Comparison of ENCODE assay signal across 9 cellular contexts in genomic region chr4:95129708-95130343, GRCh38.
DNase-seq lines count a peak whose midpoint lies in the region; ATAC-seq, FAIRE-seq and TF ChIP-seq lines count a peak whose summit lies in the region.
"Had no signal": no experiment of that assay in that cellular context is flagged by ENCODE, and none has a peak within 500 bp of the region (broad histone marks: within the 10 kb centered on the region; RNA-seq: fewer than 3 reads in every experiment).

No MANE protein-coding gene starts in this region.

- TF ChIP-seq CTCF in HFF-Myc (IDR thresholded peaks at IDR 0.05; ENCODE audit: low read depth, low read length, missing control alignments): no peak

- H3K4me3 ChIP-seq in HFF-Myc (replicated peaks; ENCODE audit: low read depth, low read length): no peak overlapping the region
- peak overlapping the region; percentile 60 for H3K4me3 ChIP-seq in SK-N-MC

- H3K9ac ChIP-seq in SK-N-MC (ENCODE audit: insufficient read length): peak overlapping the region; percentile 61

- ATAC-seq in stimulated activated naive CD8-positive, alpha-beta T cell treated with anti-CD3 and anti-CD28 coated beads, Interleukin-15, Interleukin-2, amounts not matched to agents 100 U/mL and 50 U/mL, for 24 hours: peak; percentile 23
- ATAC-seq in HG03521 (IDR thresholded peaks at IDR 0.05; ENCODE audit: unreplicated experiment) (no peak), GM18867 (IDR thresholded peaks at IDR 0.05; ENCODE audit: unreplicated experiment) (no peak)

- no peak for FAIRE-seq in GM12891 (lab: Jason Lieb, UNC)

- peak overlapping the region; percentile 98 for H3K27ac ChIP-seq in SK-N-MC
- H3K27ac ChIP-seq: VCaP had no signal

- no peaks in the 10 kb centered on the region for H3K36me3 ChIP-seq in SK-N-MC (ENCODE audit: insufficient read depth, low read length)

- DNase-seq in HFF-Myc (ENCODE audit: extremely low read depth, low read depth) (peak; percentile 93), SK-N-MC (ENCODE audit: low read depth, low spot score) (peak; percentile 99), glomerular visceral epithelial cell (ENCODE audit: extremely low spot score) (peak; percentile 98), GM12891 (ENCODE audit: insufficient read length, low spot score) (no peak), NCI-H2227 treated with DMSO at 0.1 percent for 48 hours (lab: John Stamatoyannopoulos, UW) (no peak)
- DNase-seq in stimulated activated naive CD8-positive, alpha-beta T cell treated with anti-CD3 and anti-CD28 coated beads, Interleukin-15, Interleukin-2, amounts not matched to agents 100 U/mL and 50 U/mL, for 24 hours: no peak

- TF ChIP-seq POLR2A in GM12891 (IDR thresholded peaks at IDR 0.05; ENCODE audit: low read depth, low read length): no peak

- no peaks in the 10 kb centered on the region for H3K9me3 ChIP-seq in SK-N-MC (ENCODE audit: low read depth, low read length)

TF ChIP-seq in GM12891, 5 proteins besides CTCF, POLR2A, EP300 and RAD21:
- no peak for TF ChIP-seq TAF1 (IDR thresholded peaks at IDR 0.05; ENCODE audit: low read depth, low read length)
- TF ChIP-seq SPI1 (IDR thresholded peaks at IDR 0.05; ENCODE audit: low read depth, low read length): no peak
- TF ChIP-seq PAX5 (IDR thresholded peaks at IDR 0.05; ENCODE audit: insufficient read depth, low read length, severe bottlenecking): no peak
- TF ChIP-seq POLR2AphosphoS5 (IDR thresholded peaks at IDR 0.05; ENCODE audit: low read depth, low read length): no peak
- TF ChIP-seq POU2F2 (IDR thresholded peaks at IDR 0.05; ENCODE audit: low read depth, low read length): no peak
TF ChIP-seq in GM12891: peak in this region for 0.

Comparison
In these comparisons a context has a peak if more than half of its experiments do, and no peak if none do; other contexts are left out.
1. DNase-seq: peak in HFF-Myc (single experiment), SK-N-MC (single experiment) and glomerular visceral epithelial cell (single experiment); none in stimulated activated naive CD8-positive, alpha-beta T cell treated with anti-CD3 and anti-CD28 coated beads, Interleukin-15, Interleukin-2, amounts not matched to agents 100 U/mL and 50 U/mL, for 24 hours (single experiment), GM12891 (single experiment) and NCI-H2227 treated with DMSO at 0.1 percent for 48 hours (single experiment).